17 cellular contexts compared by ENCODE assay signal in genomic region chr14:33990790-33991189, GRCh38. TPM values are rescaled to one million over a fixed set of nuclear protein-coding genes. Genes with fewer than 3 reads are reported as not detected.
A peak's percentile ranks its signal among the peaks of the same experiment; 100 is the strongest.
DNase-seq lines count a peak whose midpoint lies in the region; TF ChIP-seq lines count a peak whose summit lies in the region.
"Had no signal": no experiment of that assay in that cellular context is flagged by ENCODE, and none has a peak within 500 bp of the region (broad histone marks: within the 10 kb centered on the region; RNA-seq: fewer than 3 reads in every experiment).

No MANE protein-coding gene starts in this region.

- H3K4me3 ChIP-seq in Caco-2 (ENCODE audit: low read depth, low read length) (no peak overlapping the region), SJSA1 (no peak overlapping the region), hepatocyte (no peak overlapping the region), mesodermal cell (ENCODE audit: extremely low read depth, insufficient read depth, low read length, poor library complexity, severe bottlenecking) (no peak overlapping the region)

- H3K27ac ChIP-seq in SJSA1 (0 out of 2 replicates have a peak overlapping the region, but pooled peaks have one; percentile 31), hepatocyte (peak overlapping the region; percentile 48), mesodermal cell (ENCODE audit: low read depth, low read length, severe bottlenecking) (peak overlapping the region; percentile 88), RWPE1 (no peak overlapping the region)
- H3K27ac ChIP-seq: C4-2B, HL-60 had no signal

- H3K4me2 ChIP-seq in hepatocyte, result peak overlapping the region; percentile 44

- no peaks in the 10 kb centered on the region for H3K9me3 ChIP-seq in Caco-2
- no peaks in the 10 kb centered on the region; the same call in none of the 2 replicates for H3K9me3 ChIP-seq in SJSA1 (replicated peaks)
- H3K9me3 ChIP-seq in hepatocyte (ENCODE audit: low read depth), result no peaks in the 10 kb centered on the region
- peaks cover 9% of the 10 kb centered on the region for H3K9me3 ChIP-seq in mesodermal cell (ENCODE audit: control insufficient read depth, low read length)
- H3K9me3 ChIP-seq: BE2C had no signal

- DNase-seq in Caco-2, result no peak
- no peak for DNase-seq in SJSA1 (ENCODE audit: low read depth in 1 of 2, low spot score in 2 of 2)
- no peak for DNase-seq in hepatocyte (ENCODE audit: low spot score)
- no peak for DNase-seq in RWPE1 (ENCODE audit: low spot score)
- DNase-seq in NCI-H2107 treated with DMSO at 0.1 percent for 48 hours (lab: John Stamatoyannopoulos, UW; ENCODE audit: unreplicated experiment), result no peak
- DNase-seq in head of caudate nucleus, result no peak
- DNase-seq in NCI-H128 (lab: John Stamatoyannopoulos, UW; ENCODE audit: unreplicated experiment), result no peak
- DNase-seq: BE2C, DMS153, DMS79 treated with DMSO at 0.1 percent for 48 hours, EL, HCEC 1CT had no signal

- no peaks in the 10 kb centered on the region for H4K20me1 ChIP-seq in hepatocyte (ENCODE audit: insufficient read depth, poor library complexity, severe bottlenecking)

- H2AFZ ChIP-seq in hepatocyte, result no peak overlapping the region

- no peaks in the 10 kb centered on the region for H3K79me2 ChIP-seq in hepatocyte

- peak overlapping the region; percentile 31 for H3K4me3 Mint-ChIP-seq in Caco-2 (ENCODE audit: unreplicated experiment)
- H3K4me3 Mint-ChIP-seq: HFFc6 had no signal

- peak overlapping the region; percentile 78 for H3K27ac Mint-ChIP-seq in Caco-2 (ENCODE audit: unreplicated experiment)

- 90% methylated on average over 1 of the region's 1 CpG for WGBS in hepatocyte (ENCODE audit: low lambda C conversion rate, missing lambda C conversion rate)
- WGBS in mesodermal cell (ENCODE audit: insufficient coverage in 2 of 2), 2 experiments, result no CpG with 5 or more reads among the region's 1 CpG

- H3K9me3 Mint-ChIP-seq in Caco-2 (ENCODE audit: unreplicated experiment), result no peaks in the 10 kb centered on the region

- H3K4me1 ChIP-seq in Caco-2, result peaks cover 31% of the 10 kb centered on the region
- peaks cover 25% of the 10 kb centered on the region for H3K4me1 ChIP-seq in SJSA1 (replicated peaks)
- H3K4me1 ChIP-seq in hepatocyte (ENCODE audit: insufficient read depth), result peaks cover 15% of the 10 kb centered on the region
- H3K4me1 ChIP-seq in mesodermal cell (ENCODE audit: control insufficient read depth, insufficient read depth, low read length, poor library complexity, severe bottlenecking), result peaks cover 13% of the 10 kb centered on the region

- no peaks in the 10 kb centered on the region for H3K27me3 Mint-ChIP-seq in Caco-2 (ENCODE audit: insufficient read depth, unreplicated experiment)
- H3K27me3 Mint-ChIP-seq: CD4-positive, alpha-beta memory T cell had no signal

- POLR2A ChIA-PET in Caco-2 (lab: Charles Lee), result interaction anchor here (1.0 kb wide), 1 partner anchor 69 kb away, joined by 3 read pairs; no protein-coding TSS in a partner anchor
- POLR2A ChIA-PET in RWPE1 (lab: Yijun Ruan, JAX; ENCODE audit: low non-redundant PET), result no interaction called here

- no TSS peak for BruUV-seq in Caco-2 (replicated peaks; lab: Mats Ljungman, UMichigan)

- H3K27me3 ChIP-seq in Caco-2 (replicated peaks; ENCODE audit: control insufficient read depth, insufficient read depth, low read length) (no peaks in the 10 kb centered on the region), SJSA1 (replicated peaks) (no peaks in the 10 kb centered on the region), hepatocyte (no peaks in the 10 kb centered on the region)
- H3K27me3 ChIP-seq: BE2C had no signal

- no peak for TF ChIP-seq CTCF in Caco-2 (IDR thresholded peaks at IDR 0.05; ENCODE audit: insufficient read depth in 1 of 2, low read depth in 1 of 2, low read length in 1 of 2, severe bottlenecking in 1 of 2, unreplicated experiment in 1 of 2)
- TF ChIP-seq CTCF in hepatocyte (IDR thresholded peaks at IDR 0.05; ENCODE audit: poor library complexity), result no peak
- TF ChIP-seq CTCF in RWPE1 (conservative IDR thresholded peaks at IDR 0.05; ENCODE audit: low read depth), result no peak

- intact Hi-C loops in Caco-2 (cut with micrococcal nuclease; ENCODE audit: unreplicated experiment) (no loop called here), head of caudate nucleus (cut with DNase I) (no loop called here)

- peaks cover 36% of the 10 kb centered on the region for H3K4me1 Mint-ChIP-seq in Caco-2 (ENCODE audit: low read depth, unreplicated experiment)

- no peaks in the 10 kb centered on the region for H3K36me3 Mint-ChIP-seq in Caco-2 (ENCODE audit: insufficient read depth, unreplicated experiment)

- H3K36me3 ChIP-seq in Caco-2 (ENCODE audit: control insufficient read depth, insufficient read depth, low read length) (no peaks in the 10 kb centered on the region), SJSA1 (no peaks in the 10 kb centered on the region; the same call in 1 of the 2 replicates), hepatocyte (replicated peaks; ENCODE audit: insufficient read depth, low read depth) (no peaks in the 10 kb centered on the region), mesodermal cell (ENCODE audit: control insufficient read depth, insufficient read depth, low read length) (no peaks in the 10 kb centered on the region)
- H3K36me3 ChIP-seq: BE2C had no signal

- CTCF ChIA-PET in Caco-2 (lab: Charles Lee), result no interaction called here
- CTCF ChIA-PET in RWPE1 (lab: Yijun Ruan, JAX), result no interaction called here

- H3K9me2 ChIP-seq in hepatocyte (replicated peaks; ENCODE audit: insufficient read depth), result no peaks in the 10 kb centered on the region

RNA-seq across cellular contexts. Expression of gene EGLN3, which starts 39.9 kb away (rescaled TPM):
- total RNA-seq in Caco-2 (2022) (9.5 and 12.0 TPM in 2 replicates), hepatocyte (11.9 and 12.8 TPM in 2 replicates)
- 1.8 and 3.1 TPM in 2 replicates for total RNA-seq in SJSA1 (2014; rRNA removed; shearing (Covaris generic))
- polyA plus RNA-seq in hepatocyte, result 14.9 and 17.2 TPM in 2 replicates
- 17.2 TPM for polyA plus RNA-seq in mesodermal cell (2013, experiment 1 of 2)
- polyA plus RNA-seq in mesodermal cell (2013, experiment 2 of 2), result 13.6 TPM
